ENCODE assay signal across 1 cellular context in genomic region chrX:40031861-40032422, GRCh38.
TF ChIP-seq lines count a peak whose summit lies in the region.

No MANE protein-coding gene starts in this region.

TF ChIP-seq in GM23338, 12 proteins besides CTCF, POLR2A, EP300 and RAD21 (continued from another document):
- TF ChIP-seq ZNF462 (CRISPR knock-in tag; IDR thresholded peaks at IDR 0.05) (no peak), CREB1 (CRISPR knock-in tag; IDR thresholded peaks at IDR 0.05; ENCODE audit: low read depth) (no peak), ZNF114 (CRISPR knock-in tag; IDR thresholded peaks at IDR 0.05) (no peak), REST (IDR thresholded peaks at IDR 0.05; ENCODE audit: unreplicated experiment) (no peak)
